1 cellular context compared by ENCODE assay signal in genomic region chr6:114419175-114419574, GRCh38.
TF ChIP-seq lines count a peak whose summit lies in the region.

No MANE protein-coding gene starts in this region.

TF ChIP-seq in GM12878, 131 proteins besides CTCF, POLR2A, EP300 and RAD21 (continued from another document and continues in another):
- TF ChIP-seq PAX5 (IDR thresholded peaks at IDR 0.05; ENCODE audit: borderline replicate concordance, low read depth, low read length) (no peak), TCF12 (IDR thresholded peaks at IDR 0.05; ENCODE audit: low read depth, low read length) (no peak), SPI1 (IDR thresholded peaks at IDR 0.05; ENCODE audit: borderline replicate concordance, insufficient read depth, low read depth, low read length) (no peak), BMI1 (IDR thresholded peaks at IDR 0.05; ENCODE audit: borderline replicate concordance) (no peak), TAF1 (IDR thresholded peaks at IDR 0.05; ENCODE audit: borderline replicate concordance, low read depth, low read length) (no peak), MYC (IDR thresholded peaks at IDR 0.05; ENCODE audit: insufficient read depth, insufficient read length, insufficient replicate concordance, low read length, severe bottlenecking) (no peak), ZZZ3 (IDR thresholded peaks at IDR 0.05; ENCODE audit: control insufficient read depth, insufficient read length, low read depth) (no peak), MYB (IDR thresholded peaks at IDR 0.05; ENCODE audit: borderline replicate concordance, low read depth, low read length) (no peak), NFIC (IDR thresholded peaks at IDR 0.05; ENCODE audit: low read depth, low read length) (peak; percentile 85; the same call in 1 of the 2 replicates), ZNF274 (IDR thresholded peaks at IDR 0.05; ENCODE audit: insufficient read depth, insufficient read length) (no peak), SP1 (IDR thresholded peaks at IDR 0.05; ENCODE audit: low read depth, low read length) (no peak), RAD51 (IDR thresholded peaks at IDR 0.05) (no peak), HDGF (IDR thresholded peaks at IDR 0.05) (no peak), RFX5 (IDR thresholded peaks at IDR 0.05; ENCODE audit: low read depth, low read length) (no peak), SREBF1 (IDR thresholded peaks at IDR 0.05; ENCODE audit: low read length) (no peak), JUNB (IDR thresholded peaks at IDR 0.05) (peak; percentile 77), EGR1 (IDR thresholded peaks at IDR 0.05; ENCODE audit: borderline replicate concordance in 1 of 2, low read depth in 2 of 2, low read length in 2 of 2) (0 out of 3 replicates have a peak, but pooled peaks of 1 of the 2 experiments have one; percentile 7), IKZF1 (conservative IDR thresholded peaks at IDR 0.05) (no peak; the same call in 1 of the 2 replicates), ZBTB33 (IDR thresholded peaks at IDR 0.05) (no peak), RELA (IDR thresholded peaks at IDR 0.05; ENCODE audit: borderline replicate concordance, partially characterized antibody) (no peak), SMAD5 (IDR thresholded peaks at IDR 0.05; ENCODE audit: low read depth) (no peak), FOXK2 (IDR thresholded peaks at IDR 0.05) (no peak), MXI1 (IDR thresholded peaks at IDR 0.05; ENCODE audit: low read depth, low read length) (no peak), BCLAF1 (IDR thresholded peaks at IDR 0.05) (no peak), TARDBP (IDR thresholded peaks at IDR 0.05; ENCODE audit: borderline replicate concordance) (no peak), BCL11A (IDR thresholded peaks at IDR 0.05; ENCODE audit: low read depth, low read length) (peak; percentile 56), MAX (IDR thresholded peaks at IDR 0.05; ENCODE audit: low read depth, low read length) (no peak), ZNF24 (IDR thresholded peaks at IDR 0.05) (no peak), ESRRA (IDR thresholded peaks at IDR 0.05; ENCODE audit: low read length) (no peak), STAT3 (IDR thresholded peaks at IDR 0.05; ENCODE audit: low read depth, low read length) (no peak), FOXM1 (IDR thresholded peaks at IDR 0.05; ENCODE audit: low read depth, low read length) (no peak), FOS (IDR thresholded peaks at IDR 0.05; ENCODE audit: borderline replicate concordance, extremely low read depth, insufficient read length) (no peak), BCL3 (IDR thresholded peaks at IDR 0.05; ENCODE audit: borderline replicate concordance, insufficient read depth, low read depth, low read length, poor library complexity, severe bottlenecking) (no peak), JUND (IDR thresholded peaks at IDR 0.05; ENCODE audit: low read depth, low read length) (no peak), HDAC6 (IDR thresholded peaks at IDR 0.05; ENCODE audit: unreplicated experiment) (no peak), ZBTB40 (IDR thresholded peaks at IDR 0.05; ENCODE audit: borderline replicate concordance) (no peak), ZBED1 (IDR thresholded peaks at IDR 0.05; ENCODE audit: borderline replicate concordance) (no peak), ZSCAN29 (IDR thresholded peaks at IDR 0.05) (no peak), KLF5 (IDR thresholded peaks at IDR 0.05; ENCODE audit: partially characterized antibody) (no peak), IKZF2 (IDR thresholded peaks at IDR 0.05) (peak in 1 of 2 experiments; percentile 30; a peak in 1 of 4 replicates)
- TF ChIP-seq, protein P1, sequence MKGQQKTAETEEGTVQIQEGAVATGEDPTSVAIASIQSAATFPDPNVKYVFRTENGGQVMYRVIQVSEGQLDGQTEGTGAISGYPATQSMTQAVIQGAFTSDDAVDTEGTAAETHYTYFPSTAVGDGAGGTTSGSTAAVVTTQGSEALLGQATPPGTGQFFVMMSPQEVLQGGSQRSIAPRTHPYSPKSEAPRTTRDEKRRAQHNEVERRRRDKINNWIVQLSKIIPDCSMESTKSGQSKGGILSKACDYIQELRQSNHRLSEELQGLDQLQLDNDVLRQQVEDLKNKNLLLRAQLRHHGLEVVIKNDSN (IDR thresholded peaks at IDR 0.05; ENCODE audit: borderline replicate concordance, extremely low read length, insufficient read depth, low read depth, low read length) = no peak
- TF ChIP-seq, protein P2, sequence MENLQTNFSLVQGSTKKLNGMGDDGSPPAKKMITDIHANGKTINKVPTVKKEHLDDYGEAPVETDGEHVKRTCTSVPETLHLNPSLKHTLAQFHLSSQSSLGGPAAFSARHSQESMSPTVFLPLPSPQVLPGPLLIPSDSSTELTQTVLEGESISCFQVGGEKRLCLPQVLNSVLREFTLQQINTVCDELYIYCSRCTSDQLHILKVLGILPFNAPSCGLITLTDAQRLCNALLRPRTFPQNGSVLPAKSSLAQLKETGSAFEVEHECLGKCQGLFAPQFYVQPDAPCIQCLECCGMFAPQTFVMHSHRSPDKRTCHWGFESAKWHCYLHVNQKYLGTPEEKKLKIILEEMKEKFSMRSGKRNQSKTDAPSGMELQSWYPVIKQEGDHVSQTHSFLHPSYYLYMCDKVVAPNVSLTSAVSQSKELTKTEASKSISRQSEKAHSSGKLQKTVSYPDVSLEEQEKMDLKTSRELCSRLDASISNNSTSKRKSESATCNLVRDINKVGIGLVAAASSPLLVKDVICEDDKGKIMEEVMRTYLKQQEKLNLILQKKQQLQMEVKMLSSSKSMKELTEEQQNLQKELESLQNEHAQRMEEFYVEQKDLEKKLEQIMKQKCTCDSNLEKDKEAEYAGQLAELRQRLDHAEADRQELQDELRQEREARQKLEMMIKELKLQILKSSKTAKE (IDR thresholded peaks at IDR 0.05; ENCODE audit: low read depth, poor library complexity, severe bottlenecking) = no peak
- TF ChIP-seq, protein P3, sequence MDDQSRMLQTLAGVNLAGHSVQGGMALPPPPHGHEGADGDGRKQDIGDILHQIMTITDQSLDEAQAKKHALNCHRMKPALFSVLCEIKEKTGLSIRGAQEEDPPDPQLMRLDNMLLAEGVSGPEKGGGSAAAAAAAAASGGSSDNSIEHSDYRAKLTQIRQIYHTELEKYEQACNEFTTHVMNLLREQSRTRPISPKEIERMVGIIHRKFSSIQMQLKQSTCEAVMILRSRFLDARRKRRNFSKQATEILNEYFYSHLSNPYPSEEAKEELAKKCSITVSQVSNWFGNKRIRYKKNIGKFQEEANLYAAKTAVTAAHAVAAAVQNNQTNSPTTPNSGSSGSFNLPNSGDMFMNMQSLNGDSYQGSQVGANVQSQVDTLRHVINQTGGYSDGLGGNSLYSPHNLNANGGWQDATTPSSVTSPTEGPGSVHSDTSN (IDR thresholded peaks at IDR 0.05; ENCODE audit: insufficient replicate concordance, low read depth, low read length) = peak; percentile 61
- TF ChIP-seq, protein P4, sequence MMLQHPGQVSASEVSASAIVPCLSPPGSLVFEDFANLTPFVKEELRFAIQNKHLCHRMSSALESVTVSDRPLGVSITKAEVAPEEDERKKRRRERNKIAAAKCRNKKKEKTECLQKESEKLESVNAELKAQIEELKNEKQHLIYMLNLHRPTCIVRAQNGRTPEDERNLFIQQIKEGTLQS (IDR thresholded peaks at IDR 0.05; ENCODE audit: borderline replicate concordance, extremely low read depth, low read depth, low read length) = no peak
- TF ChIP-seq, protein P5, sequence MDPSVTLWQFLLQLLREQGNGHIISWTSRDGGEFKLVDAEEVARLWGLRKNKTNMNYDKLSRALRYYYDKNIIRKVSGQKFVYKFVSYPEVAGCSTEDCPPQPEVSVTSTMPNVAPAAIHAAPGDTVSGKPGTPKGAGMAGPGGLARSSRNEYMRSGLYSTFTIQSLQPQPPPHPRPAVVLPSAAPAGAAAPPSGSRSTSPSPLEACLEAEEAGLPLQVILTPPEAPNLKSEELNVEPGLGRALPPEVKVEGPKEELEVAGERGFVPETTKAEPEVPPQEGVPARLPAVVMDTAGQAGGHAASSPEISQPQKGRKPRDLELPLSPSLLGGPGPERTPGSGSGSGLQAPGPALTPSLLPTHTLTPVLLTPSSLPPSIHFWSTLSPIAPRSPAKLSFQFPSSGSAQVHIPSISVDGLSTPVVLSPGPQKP (IDR thresholded peaks at IDR 0.05; ENCODE audit: low read depth, low read length) = no peak
- TF ChIP-seq, protein P6, sequence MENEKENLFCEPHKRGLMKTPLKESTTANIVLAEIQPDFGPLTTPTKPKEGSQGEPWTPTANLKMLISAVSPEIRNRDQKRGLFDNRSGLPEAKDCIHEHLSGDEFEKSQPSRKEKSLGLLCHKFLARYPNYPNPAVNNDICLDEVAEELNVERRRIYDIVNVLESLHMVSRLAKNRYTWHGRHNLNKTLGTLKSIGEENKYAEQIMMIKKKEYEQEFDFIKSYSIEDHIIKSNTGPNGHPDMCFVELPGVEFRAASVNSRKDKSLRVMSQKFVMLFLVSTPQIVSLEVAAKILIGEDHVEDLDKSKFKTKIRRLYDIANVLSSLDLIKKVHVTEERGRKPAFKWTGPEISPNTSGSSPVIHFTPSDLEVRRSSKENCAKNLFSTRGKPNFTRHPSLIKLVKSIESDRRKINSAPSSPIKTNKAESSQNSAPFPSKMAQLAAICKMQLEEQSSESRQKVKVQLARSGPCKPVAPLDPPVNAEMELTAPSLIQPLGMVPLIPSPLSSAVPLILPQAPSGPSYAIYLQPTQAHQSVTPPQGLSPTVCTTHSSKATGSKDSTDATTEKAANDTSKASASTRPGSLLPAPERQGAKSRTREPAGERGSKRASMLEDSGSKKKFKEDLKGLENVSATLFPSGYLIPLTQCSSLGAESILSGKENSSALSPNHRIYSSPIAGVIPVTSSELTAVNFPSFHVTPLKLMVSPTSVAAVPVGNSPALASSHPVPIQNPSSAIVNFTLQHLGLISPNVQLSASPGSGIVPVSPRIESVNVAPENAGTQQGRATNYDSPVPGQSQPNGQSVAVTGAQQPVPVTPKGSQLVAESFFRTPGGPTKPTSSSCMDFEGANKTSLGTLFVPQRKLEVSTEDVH (IDR thresholded peaks at IDR 0.05; ENCODE audit: low read depth, partially characterized antibody) = no peak
